ENCODE assay signal across 11 cellular contexts in the genomic region with DNA sequence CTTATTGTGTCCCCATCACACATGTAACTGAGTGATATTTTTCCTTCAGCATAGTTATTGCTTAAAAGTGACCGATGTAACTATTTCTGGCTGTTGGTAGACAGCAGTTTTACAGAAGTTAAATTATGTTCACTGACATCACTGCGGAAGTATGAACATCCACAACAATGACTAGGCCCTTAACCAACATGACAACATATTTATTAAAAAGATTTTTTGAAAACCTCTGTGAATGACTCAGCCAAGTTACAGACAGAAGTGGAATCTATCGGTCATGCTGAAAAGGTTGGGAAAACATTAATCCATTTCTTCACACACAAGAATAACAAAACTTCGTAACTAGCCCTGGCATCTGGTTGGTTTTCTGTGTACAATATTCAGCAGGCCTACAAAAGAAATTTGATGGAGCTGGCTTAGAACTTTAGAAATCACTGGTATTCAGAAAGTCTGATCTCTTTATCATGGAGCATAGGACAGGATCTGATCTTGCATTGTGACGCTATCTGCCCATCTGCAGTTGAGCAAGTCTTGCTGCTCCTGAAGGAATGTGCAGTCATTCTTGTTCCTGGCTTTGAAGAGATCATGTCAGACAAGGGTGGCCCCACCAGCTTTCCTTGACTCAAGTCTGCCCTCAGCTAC. TPM values are rescaled to one million over a fixed set of nuclear protein-coding genes. Genes with fewer than 3 reads are reported as not detected.
DNase-seq lines count a peak whose midpoint lies in the region; ATAC-seq and TF ChIP-seq lines count a peak whose summit lies in the region.
"Had no signal": no experiment of that assay in that cellular context is flagged by ENCODE, and none has a peak within 500 bp of the region (broad histone marks: within the 10 kb centered on the region; RNA-seq: fewer than 3 reads in every experiment).

No MANE protein-coding gene starts in this region.

- H3K27ac ChIP-seq in IMR-90 (ENCODE audit: insufficient read depth, low read length) (peak overlapping the region; percentile 68), body of pancreas (peak overlapping the region; percentile 10 to 97 (median 71)), left lung (peak overlapping the region; percentile 38 to 68), upper lobe of left lung (peak overlapping the region; percentile 0 to 56 (median 31))
- H3K27ac ChIP-seq: SK-N-MC had no signal

- H4K20me1 ChIP-seq in IMR-90 (ENCODE audit: insufficient read depth, low read length): no peaks in the 10 kb centered on the region; the same call in 1 of the 2 replicates

- DNase-seq in IMR-90 (peak; percentile 97), body of pancreas (no peak), left lung (no peak), upper lobe of left lung (no peak), SHP77 treated with DMSO at 0.1 percent for 48 hours (lab: John Stamatoyannopoulos, UW) (no peak), RPMI8226 (no peak), GM13977 (ENCODE audit: low spot score) (no peak)
- DNase-seq: anterior cingulate cortex, occipital lobe had no signal

- peak overlapping the region; percentile 81 for H3K4me2 ChIP-seq in IMR-90 (ENCODE audit: low read depth, low read length)

- H3K27me3 ChIP-seq in IMR-90 (ENCODE audit: control insufficient read depth, insufficient read depth, low read length) (no peaks in the 10 kb centered on the region), body of pancreas (no peaks in the 10 kb centered on the region), left lung (peaks cover 0 to 20% of the 10 kb centered on the region in 2 donors), upper lobe of left lung (no peaks in the 10 kb centered on the region)

- H3K36me3 ChIP-seq in IMR-90 (ENCODE audit: control insufficient read depth, insufficient read depth, low read length): no peaks in the 10 kb centered on the region
- H3K36me3 ChIP-seq in body of pancreas (replicated peaks in 1 of 2; ENCODE audit: insufficient read depth in 1 of 2, low read depth in 2 of 2): no peaks in the 10 kb centered on the region
- no peaks in the 10 kb centered on the region for H3K36me3 ChIP-seq in left lung
- H3K36me3 ChIP-seq in upper lobe of left lung: no peaks in the 10 kb centered on the region

- POLR2A ChIA-PET in IMR-90 (lab: Charles Lee; ENCODE audit: unreplicated experiment): no interaction called here

- peak overlapping the region; percentile 87 for H3K18ac ChIP-seq in IMR-90 (ENCODE audit: low read depth, low read length)

- no TSS peak for BruUV-seq in IMR-90 (replicated peaks; lab: Mats Ljungman, UMichigan)

- H3K9ac ChIP-seq in IMR-90 (ENCODE audit: low read depth, low read length): peak overlapping the region; percentile 34

- peak overlapping the region; percentile 91 for H3K23ac ChIP-seq in IMR-90 (ENCODE audit: low read depth, low read length)

- TF ChIP-seq CTCF in IMR-90 (conservative IDR thresholded peaks at IDR 0.05; ENCODE audit: low read depth, low read length): no peak
- TF ChIP-seq CTCF in body of pancreas (IDR thresholded peaks at IDR 0.05): no peak
- no peak for TF ChIP-seq CTCF in left lung (IDR thresholded peaks at IDR 0.05)
- no peak for TF ChIP-seq CTCF in upper lobe of left lung (IDR thresholded peaks at IDR 0.05)
- no peak for TF ChIP-seq CTCF in GM13977 (IDR thresholded peaks at IDR 0.05; ENCODE audit: extremely low read depth, insufficient read depth, missing control alignments)

- dilution Hi-C loops in IMR-90 (cut with HindIII; ENCODE audit: low sequenced_read_pairs, unreplicated experiment): no loop called here

- peak overlapping the region; percentile 23 for H4K5ac ChIP-seq in IMR-90 (ENCODE audit: low read depth, low read length)

- whole genome bisulfite sequencing in IMR-90 (ENCODE audit: extremely low coverage in 2 of 2, insufficient read length in 1 of 2), 2 experiments: 13% methylated on average over 1 of the region's 5 CpGs; no CpG with 5 or more reads in 1 of the 2 experiments
- WGBS in body of pancreas, 2 donors: 62 to 63% methylated on average over 5 of the region's 5 CpGs
- 61 to 68% methylated on average over 5 of the region's 5 CpGs for WGBS in upper lobe of left lung, 2 donors

- peak overlapping the region; percentile 88 for H3K4ac ChIP-seq in IMR-90 (ENCODE audit: low read depth, low read length)

- H3K14ac ChIP-seq in IMR-90 (replicated peaks; ENCODE audit: low read depth, low read length): peak overlapping the region; percentile 48

- TF ChIP-seq EP300 in upper lobe of left lung (IDR thresholded peaks at IDR 0.05): no peak

- H3K4me1 ChIP-seq in IMR-90 (ENCODE audit: control insufficient read depth, insufficient read depth, low read length) (peaks cover 11% of the 10 kb centered on the region), body of pancreas (peaks cover 25% of the 10 kb centered on the region), left lung (peaks cover 0 to 35% of the 10 kb centered on the region in 2 donors), upper lobe of left lung (peaks cover 0 to 17% (median 9%) of the 10 kb centered on the region in 4 donors)

- no peak overlapping the region for H2AFZ ChIP-seq in IMR-90 (replicated peaks; ENCODE audit: low read length, poor library complexity)

- CTCF ChIA-PET in IMR-90 (lab: Yijun Ruan, JAX): no interaction called here

- peak overlapping the region; percentile 23; the same call in 2 of the 3 replicates for H2BK15ac ChIP-seq in IMR-90 (ENCODE audit: low read depth, low read length)

- intact Hi-C loops in IMR-90 (cut with micrococcal nuclease) (no loop called here), body of pancreas (cut with DNase I) (no loop called here), left lung (cut with DNase I) (no loop called here)

- peak overlapping the region; percentile 77 for H4K91ac ChIP-seq in IMR-90 (ENCODE audit: insufficient read depth, low read depth, low read length)

- ATAC-seq in IMR-90 (ENCODE audit: low read depth): peak; percentile 50
- peak; percentile 25 for ATAC-seq in body of pancreas
- ATAC-seq in left lung: peak; percentile 3
- peak in 1 of 2 donors; percentile 70 for ATAC-seq in upper lobe of left lung (ENCODE audit: low FRiP score in 2 of 2)
- ATAC-seq in GM18873 (IDR thresholded peaks at IDR 0.05; ENCODE audit: low FRiP score, unreplicated experiment): no peak

- H2BK120ac ChIP-seq in IMR-90 (ENCODE audit: low read depth, low read length): peak overlapping the region; percentile 94

- H3K9me1 ChIP-seq in IMR-90 (ENCODE audit: insufficient read depth, low read length): peaks cover 3% of the 10 kb centered on the region; the same call in 1 of the 2 replicates

- peaks cover 9 to 69% of the 10 kb centered on the region in 2 experiments for H3K79me1 ChIP-seq in IMR-90 (ENCODE audit: low read depth in 1 of 2, low read length in 2 of 2)

- peak overlapping the region; percentile 13; the same call in 1 of the 2 replicates for H3K4me3 ChIP-seq in IMR-90 (ENCODE audit: insufficient read depth, low read depth, low read length)
- H3K4me3 ChIP-seq in body of pancreas: no peak overlapping the region
- no peak overlapping the region for H3K4me3 ChIP-seq in left lung
- no peak overlapping the region for H3K4me3 ChIP-seq in upper lobe of left lung
- H3K4me3 ChIP-seq: SK-N-MC had no signal

- H3K9me3 ChIP-seq in IMR-90 (ENCODE audit: control insufficient read depth, insufficient read depth, low read length) (no peaks in the 10 kb centered on the region), body of pancreas (no peaks in the 10 kb centered on the region), left lung (no peaks in the 10 kb centered on the region), upper lobe of left lung (no peaks in the 10 kb centered on the region)

- no peak for TF ChIP-seq POLR2A in IMR-90 (IDR thresholded peaks at IDR 0.05; ENCODE audit: low read depth, low read length)
- no peak for TF ChIP-seq POLR2A in body of pancreas (IDR thresholded peaks at IDR 0.05)
- no peak for TF ChIP-seq POLR2A in upper lobe of left lung (IDR thresholded peaks at IDR 0.05)

- H2AK5ac ChIP-seq in IMR-90 (ENCODE audit: low read depth, low read length): peak overlapping the region; percentile 21; the same call in 1 of the 2 replicates

- TF ChIP-seq RAD21 in IMR-90 (IDR thresholded peaks at IDR 0.05; ENCODE audit: low read length): no peak

- peak overlapping the region; percentile 2 to 52; a peak in 2 of 4 replicates for H4K8ac ChIP-seq in IMR-90 (ENCODE audit: low read depth in 2 of 2, low read length in 2 of 2)

- peak overlapping the region; percentile 33 for H3K56ac ChIP-seq in IMR-90 (ENCODE audit: extremely low read depth, insufficient read depth, low read length)

- H2BK5ac ChIP-seq in IMR-90 (ENCODE audit: low read depth, low read length, poor library complexity, severe bottlenecking): peak overlapping the region; percentile 93

- in situ Hi-C loops in IMR-90 (cut with MboI; ENCODE audit: low sequenced_read_pairs): no loop called here
- in situ Hi-C loops in GM13977 (cut with MboI; ENCODE audit: low pct_unique_long_range_greater_than_20kb, low sequenced_read_pairs, unreplicated experiment): no loop called here

- peak overlapping the region; percentile 96 for H2BK20ac ChIP-seq in IMR-90 (ENCODE audit: low read depth, low read length)

- no peak overlapping the region for H2AK9ac ChIP-seq in IMR-90 (replicated peaks; ENCODE audit: low read depth, low read length, poor library complexity)

TF ChIP-seq in IMR-90, 13 proteins besides CTCF, POLR2A, EP300 and RAD21:
- TF ChIP-seq NFE2L2 (IDR thresholded peaks at IDR 0.05; ENCODE audit: low read depth, low read length) (peak; percentile 88), CEBPB (IDR thresholded peaks at IDR 0.05; ENCODE audit: low read depth, low read length) (peak; percentile 93), FOS (IDR thresholded peaks at IDR 0.05; ENCODE audit: low read depth, low read length) (peak; percentile 83; the same call in 1 of the 2 replicates), MAFK (IDR thresholded peaks at IDR 0.05; ENCODE audit: low read depth, low read length) (peak; percentile 37; the same call in 1 of the 2 replicates), MXI1 (IDR thresholded peaks at IDR 0.05; ENCODE audit: borderline replicate concordance, low read depth, low read length) (no peak)

RNA-seq across cellular contexts. Expression of a gene that starts 6.5 kb away (rescaled TPM):
- 22.5 and 22.8 TPM in 2 replicates for total RNA-seq in IMR-90 (2012; rRNA removed)
- polyA plus RNA-seq in IMR-90 (2012; rRNA removed): 5.7 TPM in 2 replicates
- polyA plus RNA-seq in IMR-90 (2012; cell fraction: cytosol; rRNA removed): 3.0 and 3.7 TPM in 2 replicates
- polyA plus RNA-seq in IMR-90 (2012; cell fraction: nucleus; rRNA removed; ENCODE audit: low replicate concordance): 5.5 and 9.3 TPM in 2 replicates
- 10 to 100 TPM; 83.5 to 87.3 TPM for total RNA-seq in body of pancreas
- 10 to 100 TPM; 17.1 to 34.1 TPM for total RNA-seq in left lung
- total RNA-seq in upper lobe of left lung: 10 to 100 TPM; 17.5 to 67.1 (median 31.2) TPM
